Comparison of ENCODE assay signal across 1 cellular context in the genomic region with DNA sequence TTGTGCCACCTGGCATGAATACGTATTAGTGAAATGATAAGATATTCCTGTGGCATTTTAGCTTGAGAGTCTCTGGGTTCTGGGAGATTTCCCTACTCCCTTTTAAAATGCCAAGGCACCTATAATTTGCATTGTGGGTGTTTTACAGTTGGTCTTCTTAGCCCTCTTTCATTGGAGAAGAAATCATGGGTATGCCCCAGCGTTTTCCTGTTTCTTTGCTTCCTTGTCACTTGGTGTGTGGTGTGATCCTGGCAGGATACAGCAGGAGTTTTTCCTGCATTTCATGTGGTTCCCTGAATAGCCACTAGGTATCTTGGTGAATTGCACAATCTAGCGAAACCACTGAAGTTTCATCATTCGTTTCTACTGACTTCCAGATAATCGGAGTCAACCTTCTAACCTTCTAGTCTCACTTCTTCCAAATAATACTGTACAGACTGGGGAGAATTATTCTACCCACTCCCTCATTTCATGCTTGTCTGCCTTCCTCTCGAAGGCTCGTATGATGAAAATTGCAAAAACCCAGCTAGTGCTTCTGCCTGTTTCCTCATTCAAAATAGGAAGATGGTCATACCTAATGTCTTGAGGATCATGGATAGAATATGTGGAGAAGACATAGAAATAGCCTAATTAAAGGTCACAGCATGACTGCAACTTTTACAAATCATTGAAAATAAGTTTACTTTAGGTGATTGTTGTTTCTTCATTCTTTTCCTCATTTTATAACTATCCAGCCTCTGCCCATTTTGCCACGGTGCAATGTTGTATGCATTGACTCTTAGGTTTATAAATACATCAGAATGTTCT.
TF ChIP-seq lines count a peak whose summit lies in the region.

No MANE protein-coding gene starts in this region.

TF ChIP-seq in K562, 482 proteins besides CTCF, POLR2A, EP300 and RAD21 (continued from another document and continues in another):
- TF ChIP-seq, protein P1, sequence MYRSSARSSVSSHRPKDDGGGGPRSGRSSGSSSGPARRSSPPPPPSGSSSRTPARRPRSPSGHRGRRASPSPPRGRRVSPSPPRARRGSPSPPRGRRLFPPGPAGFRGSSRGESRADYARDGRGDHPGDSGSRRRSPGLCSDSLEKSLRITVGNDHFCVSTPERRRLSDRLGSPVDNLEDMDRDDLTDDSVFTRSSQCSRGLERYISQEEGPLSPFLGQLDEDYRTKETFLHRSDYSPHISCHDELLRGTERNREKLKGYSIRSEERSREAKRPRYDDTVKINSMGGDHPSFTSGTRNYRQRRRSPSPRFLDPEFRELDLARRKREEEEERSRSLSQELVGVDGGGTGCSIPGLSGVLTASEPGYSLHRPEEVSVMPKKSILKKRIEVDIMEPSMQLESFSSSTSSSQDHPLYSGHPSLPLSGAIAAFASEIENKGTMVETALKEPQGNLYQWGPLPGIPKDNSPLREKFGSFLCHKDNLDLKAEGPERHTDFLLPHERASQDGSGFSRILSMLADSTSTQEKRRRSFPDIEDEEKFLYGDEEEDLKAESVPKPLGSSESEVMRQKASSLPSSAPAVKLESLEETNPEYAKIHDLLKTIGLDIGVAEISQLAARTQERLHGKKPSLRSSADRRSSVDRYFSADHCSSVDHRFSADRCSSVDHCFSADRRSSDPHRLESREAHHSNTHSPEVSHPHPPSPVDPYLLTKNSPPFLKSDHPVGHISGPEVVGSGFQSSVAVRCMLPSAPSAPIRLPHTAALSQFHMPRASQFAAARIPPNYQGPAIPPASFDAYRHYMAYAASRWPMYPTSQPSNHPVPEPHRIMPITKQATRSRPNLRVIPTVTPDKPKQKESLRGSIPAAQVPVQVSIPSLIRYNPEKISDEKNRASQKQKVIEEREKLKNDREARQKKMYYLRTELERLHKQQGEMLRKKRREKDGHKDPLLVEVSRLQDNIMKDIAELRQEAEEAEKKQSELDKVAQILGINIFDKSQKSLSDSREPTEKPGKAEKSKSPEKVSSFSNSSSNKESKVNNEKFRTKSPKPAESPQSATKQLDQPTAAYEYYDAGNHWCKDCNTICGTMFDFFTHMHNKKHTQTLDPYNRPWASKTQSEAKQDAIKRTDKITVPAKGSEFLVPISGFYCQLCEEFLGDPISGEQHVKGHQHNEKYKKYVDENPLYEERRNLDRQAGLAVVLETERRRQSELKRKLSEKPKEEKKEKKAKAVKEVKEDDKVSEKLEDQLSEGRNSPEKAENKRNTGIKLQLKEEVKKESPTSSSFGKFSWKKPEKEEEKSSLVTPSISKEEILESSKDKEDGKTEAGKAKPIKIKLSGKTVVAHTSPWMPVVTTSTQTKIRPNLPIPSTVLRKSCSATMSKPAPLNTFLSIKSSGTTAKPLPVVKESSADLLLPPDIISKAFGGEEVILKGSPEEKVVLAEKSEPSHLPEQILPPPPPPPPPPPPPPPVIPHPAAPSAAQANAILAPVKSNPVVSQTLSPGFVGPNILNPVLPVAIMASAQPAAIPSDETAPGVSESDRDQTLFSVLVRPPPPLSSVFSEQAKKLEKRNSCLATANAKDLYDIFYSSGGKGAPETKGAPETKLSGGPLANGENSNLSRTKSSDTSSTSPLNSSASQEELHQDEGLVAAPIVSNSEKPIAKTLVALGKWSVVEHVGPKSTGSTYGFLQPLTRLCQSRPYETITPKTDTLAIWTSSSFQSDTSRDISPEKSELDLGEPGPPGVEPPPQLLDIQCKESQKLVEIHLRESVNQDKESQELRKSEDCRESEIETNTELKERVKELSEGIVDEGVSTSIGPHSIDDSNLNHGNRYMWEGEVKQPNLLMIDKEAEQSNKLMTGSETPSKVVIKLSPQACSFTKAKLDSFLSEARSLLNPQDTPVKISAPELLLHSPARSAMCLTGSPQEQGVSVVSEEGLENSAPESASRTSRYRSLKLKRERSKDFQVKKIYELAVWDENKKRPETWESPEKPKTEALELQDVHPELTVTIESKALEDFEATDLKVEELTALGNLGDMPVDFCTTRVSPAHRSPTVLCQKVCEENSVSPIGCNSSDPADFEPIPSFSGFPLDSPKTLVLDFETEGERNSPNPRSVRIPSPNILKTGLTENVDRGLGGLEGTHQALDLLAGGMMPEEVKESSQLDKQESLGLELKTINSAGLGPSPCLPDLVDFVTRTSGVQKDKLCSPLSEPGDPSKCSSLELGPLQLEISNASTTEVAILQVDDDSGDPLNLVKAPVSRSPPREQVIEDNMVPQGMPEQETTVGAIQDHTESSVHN (IDR thresholded peaks at IDR 0.05; ENCODE audit: borderline replicate concordance in 1 of 2, low read depth in 1 of 2), result peak in 1 of 2 experiments; percentile 68; a peak in 2 of 4 replicates
- TF ChIP-seq MTA2 (IDR thresholded peaks at IDR 0.05; ENCODE audit: low read depth), result peak; percentile 13; the same call in 1 of the 2 replicates
- TF ChIP-seq SAFB2 (IDR thresholded peaks at IDR 0.05; ENCODE audit: borderline replicate concordance, low read depth, low read length, severe bottlenecking), result no peak
- TF ChIP-seq, protein P2, sequence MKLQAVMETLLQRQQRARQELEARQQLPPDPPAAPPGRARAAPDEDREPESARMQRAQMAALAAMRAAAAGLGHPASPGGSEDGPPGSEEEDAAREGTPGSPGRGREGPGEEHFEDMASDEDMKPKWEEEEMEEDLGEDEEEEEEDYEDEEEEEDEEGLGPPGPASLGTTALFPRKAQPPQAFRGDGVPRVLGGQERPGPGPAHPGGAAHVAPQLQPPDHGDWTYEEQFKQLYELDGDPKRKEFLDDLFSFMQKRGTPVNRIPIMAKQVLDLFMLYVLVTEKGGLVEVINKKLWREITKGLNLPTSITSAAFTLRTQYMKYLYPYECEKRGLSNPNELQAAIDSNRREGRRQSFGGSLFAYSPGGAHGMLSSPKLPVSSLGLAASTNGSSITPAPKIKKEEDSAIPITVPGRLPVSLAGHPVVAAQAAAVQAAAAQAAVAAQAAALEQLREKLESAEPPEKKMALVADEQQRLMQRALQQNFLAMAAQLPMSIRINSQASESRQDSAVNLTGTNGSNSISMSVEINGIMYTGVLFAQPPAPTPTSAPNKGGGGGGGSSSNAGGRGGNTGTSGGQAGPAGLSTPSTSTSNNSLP (IDR thresholded peaks at IDR 0.05; ENCODE audit: borderline replicate concordance, low read depth, low read length), result 0 out of 2 replicates have a peak, but pooled peaks have one; percentile 29
- TF ChIP-seq TAF7 (tag; IDR thresholded peaks at IDR 0.05), result no peak
- TF ChIP-seq KDM1A (IDR thresholded peaks at IDR 0.05), result no peak
- no peak for TF ChIP-seq RBBP5 (IDR thresholded peaks at IDR 0.05; ENCODE audit: borderline replicate concordance, insufficient read depth, low read length, poor library complexity, severe bottlenecking)
- TF ChIP-seq TAL1 (IDR thresholded peaks at IDR 0.05), result no peak
- no peak for TF ChIP-seq FOXA1 (IDR thresholded peaks at IDR 0.05; ENCODE audit: borderline replicate concordance)
- no peak for TF ChIP-seq MBD2 (IDR thresholded peaks at IDR 0.05; ENCODE audit: borderline replicate concordance, low read depth)
- TF ChIP-seq BDP1 (IDR thresholded peaks at IDR 0.05; ENCODE audit: insufficient read depth, insufficient read length), result no peak
- no peak for TF ChIP-seq HMG20B (CRISPR knock-in tag; IDR thresholded peaks at IDR 0.05)
- TF ChIP-seq CREM (IDR thresholded peaks at IDR 0.05; ENCODE audit: low read depth), result no peak
- no peak for TF ChIP-seq ZC3H8 (IDR thresholded peaks at IDR 0.05)
- peak; percentile 4; a peak in 1 of 4 replicates for TF ChIP-seq FOXA3 (CRISPR knock-in tag; conservative IDR thresholded peaks at IDR 0.05 in 1 of 2, IDR thresholded peaks at IDR 0.05 in 1 of 2)
- no peak for TF ChIP-seq MCM2 (IDR thresholded peaks at IDR 0.05; ENCODE audit: low read depth)
- no peak for TF ChIP-seq ZNF12 (CRISPR knock-in tag; IDR thresholded peaks at IDR 0.05)
- peak; percentile 23; the same call in 1 of the 2 replicates for TF ChIP-seq FOXM1 (IDR thresholded peaks at IDR 0.05; ENCODE audit: low read depth)
- TF ChIP-seq FOXM1 (CRISPR knock-in tag; IDR thresholded peaks at IDR 0.05; ENCODE audit: low read depth), result no peak
- no peak for TF ChIP-seq CC2D1A (IDR thresholded peaks at IDR 0.05)
- peak; percentile 20; the same call in 1 of the 2 replicates for TF ChIP-seq TEAD2 (tag; IDR thresholded peaks at IDR 0.05)
- TF ChIP-seq ZNF124 (CRISPR knock-in tag; IDR thresholded peaks at IDR 0.05), result no peak
- no peak for TF ChIP-seq ZNF408 (CRISPR knock-in tag; IDR thresholded peaks at IDR 0.05; ENCODE audit: low read depth)
- no peak for TF ChIP-seq ZNF347 (CRISPR knock-in tag; IDR thresholded peaks at IDR 0.05; ENCODE audit: low read depth)
- TF ChIP-seq, protein P3, sequence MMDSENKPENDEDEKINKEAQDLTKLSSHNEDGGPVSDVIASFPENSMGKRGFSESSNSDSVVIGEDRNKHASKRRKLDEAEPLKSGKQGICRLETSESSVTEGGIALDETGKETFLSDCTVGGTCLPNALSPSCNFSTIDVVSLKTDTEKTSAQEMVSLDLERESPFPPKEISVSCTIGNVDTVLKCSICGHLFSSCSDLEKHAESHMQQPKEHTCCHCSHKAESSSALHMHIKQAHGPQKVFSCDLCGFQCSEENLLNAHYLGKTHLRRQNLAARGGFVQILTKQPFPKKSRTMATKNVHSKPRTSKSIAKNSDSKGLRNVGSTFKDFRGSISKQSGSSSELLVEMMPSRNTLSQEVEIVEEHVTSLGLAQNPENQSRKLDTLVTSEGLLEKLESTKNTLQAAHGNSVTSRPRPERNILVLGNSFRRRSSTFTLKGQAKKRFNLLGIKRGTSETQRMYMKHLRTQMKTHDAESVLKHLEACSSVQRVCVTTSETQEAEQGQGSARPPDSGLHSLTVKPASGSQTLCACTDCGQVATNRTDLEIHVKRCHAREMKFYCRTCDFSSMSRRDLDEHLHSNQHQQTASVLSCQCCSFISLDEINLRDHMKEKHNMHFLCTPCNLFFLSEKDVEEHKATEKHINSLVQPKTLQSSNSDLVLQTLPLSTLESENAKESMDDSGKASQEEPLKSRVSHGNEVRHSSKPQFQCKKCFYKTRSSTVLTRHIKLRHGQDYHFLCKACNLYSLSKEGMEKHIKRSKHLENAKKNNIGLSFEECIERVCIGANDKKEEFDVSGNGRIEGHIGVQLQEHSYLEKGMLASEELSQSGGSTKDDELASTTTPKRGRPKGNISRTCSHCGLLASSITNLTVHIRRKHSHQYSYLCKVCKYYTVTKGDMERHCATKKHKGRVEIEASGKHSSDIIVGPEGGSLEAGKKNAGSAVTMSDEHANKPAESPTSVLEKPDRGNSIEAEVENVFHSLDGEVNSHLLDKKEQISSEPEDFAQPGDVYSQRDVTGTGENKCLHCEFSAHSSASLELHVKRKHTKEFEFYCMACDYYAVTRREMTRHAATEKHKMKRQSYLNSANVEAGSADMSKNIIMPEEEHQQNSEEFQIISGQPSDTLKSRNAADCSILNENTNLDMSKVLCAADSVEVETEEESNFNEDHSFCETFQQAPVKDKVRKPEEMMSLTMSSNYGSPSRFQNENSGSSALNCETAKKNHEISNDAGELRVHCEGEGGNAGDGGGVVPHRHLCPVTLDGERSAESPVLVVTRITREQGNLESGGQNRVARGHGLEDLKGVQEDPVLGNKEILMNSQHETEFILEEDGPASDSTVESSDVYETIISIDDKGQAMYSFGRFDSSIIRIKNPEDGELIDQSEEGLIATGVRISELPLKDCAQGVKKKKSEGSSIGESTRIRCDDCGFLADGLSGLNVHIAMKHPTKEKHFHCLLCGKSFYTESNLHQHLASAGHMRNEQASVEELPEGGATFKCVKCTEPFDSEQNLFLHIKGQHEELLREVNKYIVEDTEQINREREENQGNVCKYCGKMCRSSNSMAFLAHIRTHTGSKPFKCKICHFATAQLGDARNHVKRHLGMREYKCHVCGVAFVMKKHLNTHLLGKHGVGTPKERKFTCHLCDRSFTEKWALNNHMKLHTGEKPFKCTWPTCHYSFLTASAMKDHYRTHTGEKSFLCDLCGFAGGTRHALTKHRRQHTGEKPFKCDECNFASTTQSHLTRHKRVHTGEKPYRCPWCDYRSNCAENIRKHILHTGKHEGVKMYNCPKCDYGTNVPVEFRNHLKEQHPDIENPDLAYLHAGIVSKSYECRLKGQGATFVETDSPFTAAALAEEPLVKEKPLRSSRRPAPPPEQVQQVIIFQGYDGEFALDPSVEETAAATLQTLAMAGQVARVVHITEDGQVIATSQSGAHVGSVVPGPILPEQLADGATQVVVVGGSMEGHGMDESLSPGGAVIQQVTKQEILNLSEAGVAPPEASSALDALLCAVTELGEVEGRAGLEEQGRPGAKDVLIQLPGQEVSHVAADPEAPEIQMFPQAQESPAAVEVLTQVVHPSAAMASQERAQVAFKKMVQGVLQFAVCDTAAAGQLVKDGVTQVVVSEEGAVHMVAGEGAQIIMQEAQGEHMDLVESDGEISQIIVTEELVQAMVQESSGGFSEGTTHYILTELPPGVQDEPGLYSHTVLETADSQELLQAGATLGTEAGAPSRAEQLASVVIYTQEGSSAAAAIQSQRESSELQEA (IDR thresholded peaks at IDR 0.05; ENCODE audit: low read depth), result no peak
- TF ChIP-seq HMGN3 (IDR thresholded peaks at IDR 0.05; ENCODE audit: borderline replicate concordance, extremely low read depth, insufficient read length, low read depth, low read length), result no peak
- peak; percentile 73 for TF ChIP-seq SMAD4 (CRISPR knock-in tag; conservative IDR thresholded peaks at IDR 0.05)
- no peak for TF ChIP-seq ARHGAP35 (IDR thresholded peaks at IDR 0.05; ENCODE audit: partially characterized antibody)
- no peak for TF ChIP-seq RBM25 (IDR thresholded peaks at IDR 0.05; ENCODE audit: low read depth, low read length, severe bottlenecking)
- no peak for TF ChIP-seq COPS2 (conservative IDR thresholded peaks at IDR 0.05)
- TF ChIP-seq, protein P4, sequence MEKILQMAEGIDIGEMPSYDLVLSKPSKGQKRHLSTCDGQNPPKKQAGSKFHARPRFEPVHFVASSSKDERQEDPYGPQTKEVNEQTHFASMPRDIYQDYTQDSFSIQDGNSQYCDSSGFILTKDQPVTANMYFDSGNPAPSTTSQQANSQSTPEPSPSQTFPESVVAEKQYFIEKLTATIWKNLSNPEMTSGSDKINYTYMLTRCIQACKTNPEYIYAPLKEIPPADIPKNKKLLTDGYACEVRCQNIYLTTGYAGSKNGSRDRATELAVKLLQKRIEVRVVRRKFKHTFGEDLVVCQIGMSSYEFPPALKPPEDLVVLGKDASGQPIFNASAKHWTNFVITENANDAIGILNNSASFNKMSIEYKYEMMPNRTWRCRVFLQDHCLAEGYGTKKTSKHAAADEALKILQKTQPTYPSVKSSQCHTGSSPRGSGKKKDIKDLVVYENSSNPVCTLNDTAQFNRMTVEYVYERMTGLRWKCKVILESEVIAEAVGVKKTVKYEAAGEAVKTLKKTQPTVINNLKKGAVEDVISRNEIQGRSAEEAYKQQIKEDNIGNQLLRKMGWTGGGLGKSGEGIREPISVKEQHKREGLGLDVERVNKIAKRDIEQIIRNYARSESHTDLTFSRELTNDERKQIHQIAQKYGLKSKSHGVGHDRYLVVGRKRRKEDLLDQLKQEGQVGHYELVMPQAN (IDR thresholded peaks at IDR 0.05; ENCODE audit: borderline replicate concordance), result no peak; the same call in 1 of the 2 replicates
- TF ChIP-seq CAMTA2 (CRISPR knock-in tag; conservative IDR thresholded peaks at IDR 0.05), result 0 out of 2 replicates have a peak, but pooled peaks have one; percentile 47
- TF ChIP-seq, protein P5, sequence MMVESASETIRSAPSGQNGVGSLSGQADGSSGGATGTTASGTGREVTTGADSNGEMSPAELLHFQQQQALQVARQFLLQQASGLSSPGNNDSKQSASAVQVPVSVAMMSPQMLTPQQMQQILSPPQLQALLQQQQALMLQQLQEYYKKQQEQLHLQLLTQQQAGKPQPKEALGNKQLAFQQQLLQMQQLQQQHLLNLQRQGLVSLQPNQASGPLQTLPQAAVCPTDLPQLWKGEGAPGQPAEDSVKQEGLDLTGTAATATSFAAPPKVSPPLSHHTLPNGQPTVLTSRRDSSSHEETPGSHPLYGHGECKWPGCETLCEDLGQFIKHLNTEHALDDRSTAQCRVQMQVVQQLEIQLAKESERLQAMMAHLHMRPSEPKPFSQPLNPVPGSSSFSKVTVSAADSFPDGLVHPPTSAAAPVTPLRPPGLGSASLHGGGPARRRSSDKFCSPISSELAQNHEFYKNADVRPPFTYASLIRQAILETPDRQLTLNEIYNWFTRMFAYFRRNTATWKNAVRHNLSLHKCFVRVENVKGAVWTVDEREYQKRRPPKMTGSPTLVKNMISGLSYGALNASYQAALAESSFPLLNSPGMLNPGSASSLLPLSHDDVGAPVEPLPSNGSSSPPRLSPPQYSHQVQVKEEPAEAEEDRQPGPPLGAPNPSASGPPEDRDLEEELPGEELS (CRISPR knock-in tag; IDR thresholded peaks at IDR 0.05; ENCODE audit: borderline replicate concordance), result no peak
